ENCODE assay signal across 22 cellular contexts in the genomic region with DNA sequence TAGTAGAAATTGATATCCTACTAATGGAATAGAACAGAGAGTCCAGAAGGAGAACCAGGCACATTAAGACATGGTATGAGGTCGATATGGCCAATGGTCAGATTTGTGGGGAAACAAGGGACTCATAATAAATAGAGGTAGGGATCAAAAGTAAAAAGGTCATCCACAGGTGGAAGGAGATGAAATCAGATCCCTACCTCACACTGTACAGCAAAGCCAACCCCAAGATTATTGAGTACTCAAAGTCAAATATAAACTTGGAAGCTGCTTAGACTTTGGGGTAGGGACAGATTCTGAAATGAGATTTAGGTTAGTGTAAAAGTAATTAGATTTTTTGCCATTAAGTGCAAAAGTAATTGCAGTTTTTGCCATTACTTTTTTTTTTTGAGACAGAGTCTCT. TPM values are rescaled to one million over a fixed set of nuclear protein-coding genes. Genes with fewer than 3 reads are reported as not detected.
DNase-seq lines count a peak whose midpoint lies in the region; ATAC-seq, FAIRE-seq and TF ChIP-seq lines count a peak whose summit lies in the region.
"Had no signal": no experiment of that assay in that cellular context is flagged by ENCODE, and none has a peak within 500 bp of the region (broad histone marks: within the 10 kb centered on the region; RNA-seq: fewer than 3 reads in every experiment).

No MANE protein-coding gene starts in this region.

- CTCF ChIA-PET in Panc1 (lab: Charles Lee) (no interaction called here), HepG2 (lab: Yijun Ruan, JAX; ENCODE audit: low intra/inter-chr PET ratio, low total read pairs) (no interaction called here)

- H3K27me3 ChIP-seq in Panc1 (ENCODE audit: control insufficient read depth, insufficient read depth, low read length), result no peaks in the 10 kb centered on the region
- no peaks in the 10 kb centered on the region for H3K27me3 ChIP-seq in HepG2 (ENCODE audit: control insufficient read depth in 1 of 2, insufficient read depth in 2 of 2, low read length in 2 of 2)
- no peaks in the 10 kb centered on the region for H3K27me3 ChIP-seq in gastrocnemius medialis
- no peaks in the 10 kb centered on the region for H3K27me3 ChIP-seq in thyroid gland

- intact Hi-C loops in Panc1 (cut with micrococcal nuclease; ENCODE audit: unreplicated experiment), result no loop called here
- intact Hi-C loops in HepG2 (cut with micrococcal nuclease; ENCODE audit: unreplicated experiment), result no loop called here
- intact Hi-C loops in gastrocnemius medialis (cut with DNase I; ENCODE audit: low total_unique reads), result no loop called here
- intact Hi-C loops in thyroid gland (cut with DNase I), result no loop called here

- H3K4me3 Mint-ChIP-seq in HFFc6, result no peak overlapping the region
- H3K4me3 Mint-ChIP-seq: CD14-positive monocyte had no signal

- TF ChIP-seq EP300 in HepG2 (IDR thresholded peaks at IDR 0.05; ENCODE audit: low read depth in 2 of 2, low read length in 2 of 2) (no peak), HepG2 (CRISPR knock-in tag; IDR thresholded peaks at IDR 0.05; ENCODE audit: borderline replicate concordance) (no peak)

- H3K4me1 ChIP-seq in Panc1 (ENCODE audit: control insufficient read depth, insufficient read depth, low read length) (peaks cover 20% of the 10 kb centered on the region), HepG2 (ENCODE audit: insufficient read depth, low read length) (peaks cover 24% of the 10 kb centered on the region), gastrocnemius medialis (peaks cover 43 to 46% of the 10 kb centered on the region in 2 donors), thyroid gland (peaks cover 16 to 19% of the 10 kb centered on the region in 2 donors)

- H3K4me1 Mint-ChIP-seq in HFFc6 (ENCODE audit: low read depth), result peaks cover 30% of the 10 kb centered on the region

- no peaks in the 10 kb centered on the region for H3K36me3 ChIP-seq in Panc1 (ENCODE audit: control insufficient read depth, insufficient read depth, low read length)
- H3K36me3 ChIP-seq in HepG2 (replicated peaks in 1 of 2; ENCODE audit: control insufficient read depth in 1 of 2, insufficient read depth in 2 of 2, low read length in 2 of 2), result peaks cover 3 to 6% of the 10 kb centered on the region in 2 experiments; a peak in 4 of 5 replicates
- no peaks in the 10 kb centered on the region for H3K36me3 ChIP-seq in gastrocnemius medialis
- no peaks in the 10 kb centered on the region for H3K36me3 ChIP-seq in thyroid gland

- H2AFZ ChIP-seq in HepG2 (ENCODE audit: low read length), result no peak overlapping the region

- no peak overlapping the region for H3K9ac ChIP-seq in HepG2 (ENCODE audit: insufficient read depth, low read depth, low read length)

- H3K27ac Mint-ChIP-seq in HFFc6, result no peak overlapping the region

- FAIRE-seq in HepG2 (lab: Jason Lieb, UNC), result no peak
- FAIRE-seq in GM12892 (lab: Jason Lieb, UNC), result no peak
- FAIRE-seq: A204.1, D721Med, HTR-8/SVneo had no signal

- DNase-seq in Panc1 (ENCODE audit: low read depth, low spot score) (no peak), HepG2 (ENCODE audit: low spot score) (no peak), gastrocnemius medialis (no peak), HFFc6 (no peak), GM12892 (ENCODE audit: insufficient read length) (no peak), thyroid gland (no peak)
- DNase-seq: EL, GF-D8, H7, IMR-90, NCI-H1105 treated with DMSO at 0.1 percent for 48 hours, NCI-H1694 treated with DMSO at 0.1 percent for 48 hours, NCI-H2081 treated with DMSO at 0.1 percent for 48 hours, NCI-H2171 treated with DMSO at 0.1 percent for 48 hours, NCI-H524 treated with DMSO at 0.1 percent for 48 hours, NCI-H82 had no signal

- TF ChIP-seq RAD21 in HepG2 (CRISPR knock-in tag; IDR thresholded peaks at IDR 0.05), result no peak

- H3K4me3 ChIP-seq in Panc1 (ENCODE audit: low read depth in 2 of 2, low read length in 2 of 2), result no peak overlapping the region
- no peak overlapping the region for H3K4me3 ChIP-seq in HepG2 (replicated peaks in 1 of 3; ENCODE audit: insufficient read depth in 1 of 3, low read depth in 2 of 3, low read length in 3 of 3)
- H3K4me3 ChIP-seq in gastrocnemius medialis, result no peak overlapping the region
- no peak overlapping the region for H3K4me3 ChIP-seq in thyroid gland (replicated peaks in 1 of 3)

- WGBS in HepG2 (ENCODE audit: low lambda C conversion rate), result 92% methylated on average over 1 of the region's 1 CpG
- WGBS in thyroid gland, 2 donors, result 93 to 100% methylated on average over 1 of the region's 1 CpG

- H3K36me3 Mint-ChIP-seq in HFFc6 (ENCODE audit: low read depth), result peaks cover 51% of the 10 kb centered on the region

- TF ChIP-seq CTCF in C4-2B (conservative IDR thresholded peaks at IDR 0.05) (no peak), Panc1 (IDR thresholded peaks at IDR 0.05) (no peak), HepG2 (CRISPR knock-in tag; IDR thresholded peaks at IDR 0.05) (no peak), gastrocnemius medialis (IDR thresholded peaks at IDR 0.05 in 4 of 5, conservative IDR thresholded peaks at IDR 0.05 in 1 of 5) (no peak), HFFc6 (IDR thresholded peaks at IDR 0.05) (no peak), thyroid gland (IDR thresholded peaks at IDR 0.05) (no peak)

- H3K27ac ChIP-seq in C4-2B, result peak overlapping the region; percentile 97
- peak overlapping the region; percentile 51; the same call in 1 of the 2 replicates for H3K27ac ChIP-seq in Panc1 (ENCODE audit: low read length)
- peak overlapping the region; percentile 78 for H3K27ac ChIP-seq in HepG2 (ENCODE audit: extremely low read length, insufficient read depth, low read length)
- H3K27ac ChIP-seq in gastrocnemius medialis, result peak overlapping the region; percentile 81 to 92 (median 84)
- no peak overlapping the region for H3K27ac ChIP-seq in thyroid gland

- BruUV-seq in Panc1 (replicated peaks; lab: Mats Ljungman, UMichigan) (no TSS peak), HepG2 (replicated peaks; lab: Mats Ljungman, UMichigan) (no TSS peak)

- ATAC-seq in Panc1 (no peak), HepG2 (no peak), gastrocnemius medialis (no peak), HG02588 (IDR thresholded peaks at IDR 0.05; ENCODE audit: unreplicated experiment) (no peak)

- POLR2A ChIA-PET in Panc1 (lab: Charles Lee), result interaction anchor here (0.6 to 0.7 kb wide), 2 partner anchors 17 to 1343 kb away, joined by 3 to 6 read pairs; no protein-coding TSS in a partner anchor
- POLR2A ChIA-PET in HepG2 (lab: Yijun Ruan, JAX), result interaction anchor here (1.9 kb wide), 1 partner anchor 49 kb away, joined by 13 read pairs; no protein-coding TSS in a partner anchor

- H3K4me2 ChIP-seq in HepG2 (ENCODE audit: low read depth, low read length), result no peak overlapping the region

- no peaks in the 10 kb centered on the region for H3K9me3 Mint-ChIP-seq in HFFc6

- peaks cover 24% of the 10 kb centered on the region for H3K79me2 ChIP-seq in HepG2 (ENCODE audit: insufficient read depth, low read length)

- in situ Hi-C loops in Panc1 (cut with HindIII; ENCODE audit: low pct_unique_long_range_greater_than_20kb, low sequenced_read_pairs), result no loop called here
- in situ Hi-C loops in HepG2 (cut with HindIII; ENCODE audit: extremely low pct_ligation_motif_present, low pct_unique_long_range_greater_than_20kb), result no loop called here
- in situ Hi-C loops in gastrocnemius medialis (cut with MboI; ENCODE audit: low sequenced_read_pairs in 4 of 4), result no loop called here

- TF ChIP-seq POLR2A in HepG2 (IDR thresholded peaks at IDR 0.05; ENCODE audit: insufficient read depth in 1 of 2, low read depth in 2 of 2, low read length in 2 of 2), result no peak
- no peak for TF ChIP-seq POLR2A in gastrocnemius medialis (IDR thresholded peaks at IDR 0.05)
- no peak for TF ChIP-seq POLR2A in GM12892 (IDR thresholded peaks at IDR 0.05; ENCODE audit: low read depth, low read length)
- TF ChIP-seq POLR2A in thyroid gland (IDR thresholded peaks at IDR 0.05), result no peak

- H3K9me3 ChIP-seq in Panc1 (ENCODE audit: control insufficient read depth, insufficient read depth, low read depth, low read length) (no peaks in the 10 kb centered on the region), HepG2 (ENCODE audit: low read length) (no peaks in the 10 kb centered on the region), gastrocnemius medialis (no peaks in the 10 kb centered on the region), thyroid gland (no peaks in the 10 kb centered on the region)

- H3K27me3 Mint-ChIP-seq in HFFc6 (ENCODE audit: insufficient read depth), result peaks cover 3% of the 10 kb centered on the region

- no peaks in the 10 kb centered on the region for H4K20me1 ChIP-seq in HepG2 (ENCODE audit: insufficient read depth, low read length)

TF ChIP-seq in HepG2, 621 proteins besides CTCF, POLR2A, EP300 and RAD21 (continues in another document):
- no peak for TF ChIP-seq NFRKB (IDR thresholded peaks at IDR 0.05)

RNA-seq across cellular contexts. Expression of a gene that starts 40.7 kb away (rescaled TPM):
- total RNA-seq in Panc1 (2021; ENCODE audit: unreplicated experiment) (13.7 TPM), HepG2 (2016; rRNA removed; fragmentation: Illumina TruSeq; extraction: Trizol) (0.71 and 1.6 TPM in 2 replicates), gastrocnemius medialis (10 to 100 TPM in 3 of 4 donors, 1 to 10 TPM in 1; 8.4 to 35.2 (median 28.7) TPM), thyroid gland (10 to 100 TPM in 3 of 4 donors, 1 to 10 TPM in 1; 5.8 to 15.2 (median 13.2) TPM)
- polyA plus RNA-seq in Panc1 (2012; ENCODE audit: insufficient read length), result 10.3 TPM
- 0.53 and 1.5 TPM in 2 replicates for total RNA-seq in HepG2 (2016; cell fraction: cytosol; rRNA removed; fragmentation: Illumina TruSeq; extraction: Trizol; ENCODE audit: low read depth)
- 0.74 and 2.4 TPM in 2 replicates for total RNA-seq in HepG2 (2016; cell fraction: insoluble cytoplasmic fraction; rRNA removed; fragmentation: Illumina TruSeq; extraction: Trizol)
- total RNA-seq in HepG2 (2016; cell fraction: membrane; rRNA removed; fragmentation: Illumina TruSeq; extraction: Trizol), result 1.6 and 3.0 TPM in 2 replicates
- 1.6 and 2.1 TPM in 2 replicates for total RNA-seq in HepG2 (2016; cell fraction: nucleus; rRNA removed; fragmentation: Illumina TruSeq; extraction: Trizol)
- polyA plus RNA-seq in HepG2 (2011; rRNA removed), result 0.55 and 0.56 TPM in 2 replicates
- polyA plus RNA-seq in HepG2 (2011; cell fraction: cytosol; rRNA removed), result 0.27 and 0.38 TPM in 2 replicates
- 3.6 and 3.7 TPM in 2 replicates for polyA plus RNA-seq in HepG2 (2011; cell fraction: nucleus; rRNA removed)
- polyA plus RNA-seq in HepG2 (2012), result 2.4 and 4.0 TPM in 2 replicates
- polyA plus RNA-seq in HepG2 (2016; cell fraction: cytosol; fragmentation: Illumina TruSeq; extraction: Trizol; ENCODE audit: low read depth), result 0.26 and 0.28 TPM in 2 replicates
- polyA plus RNA-seq in HepG2 (2016; cell fraction: insoluble cytoplasmic fraction; fragmentation: Illumina TruSeq; extraction: Trizol; ENCODE audit: low read depth), result 2.0 and 2.8 TPM in 2 replicates
- 0.53 and 0.64 TPM in 2 replicates for polyA plus RNA-seq in HepG2 (2016; cell fraction: membrane; fragmentation: Illumina TruSeq; extraction: Trizol; ENCODE audit: low read depth)
- polyA plus RNA-seq in HepG2 (2016; cell fraction: nucleus; fragmentation: Illumina TruSeq; extraction: Trizol; ENCODE audit: insufficient read depth, low read depth), result 10.6 and 11.0 TPM in 2 replicates
- 3.3 and 3.8 TPM in 2 replicates for polyA minus RNA-seq in HepG2 (2011; rRNA and poly(A)+ RNA removed; ENCODE audit: low replicate concordance)
- 1.1 and 1.7 TPM in 2 replicates for polyA minus RNA-seq in HepG2 (2011; cell fraction: cytosol; rRNA and poly(A)+ RNA removed)
- polyA minus RNA-seq in HepG2 (2011; cell fraction: nucleus; rRNA and poly(A)+ RNA removed), result 4.5 and 4.6 TPM in 2 replicates
- 10 to 100 TPM; 11.8 to 16.7 (median 15.5) TPM for total RNA-seq in HFFc6 (2021; fragmentation: NEBNext Ultra II Directional; extraction: Animal tissue kit (Norgen Biotek cat#: 25700))
- polyA plus RNA-seq in GM12892 (2012; ENCODE audit: missing spikeins), result 3.3 TPM

Comparison
In these comparisons a context has a peak if more than half of its experiments do, and no peak if none do; other contexts are left out.
1. H3K27ac ChIP-seq: peak in C4-2B (single experiment), Panc1 (single experiment), HepG2 (single experiment) and gastrocnemius medialis (4 of 4); none in thyroid gland (0 of 3).